In the genomic region with DNA sequence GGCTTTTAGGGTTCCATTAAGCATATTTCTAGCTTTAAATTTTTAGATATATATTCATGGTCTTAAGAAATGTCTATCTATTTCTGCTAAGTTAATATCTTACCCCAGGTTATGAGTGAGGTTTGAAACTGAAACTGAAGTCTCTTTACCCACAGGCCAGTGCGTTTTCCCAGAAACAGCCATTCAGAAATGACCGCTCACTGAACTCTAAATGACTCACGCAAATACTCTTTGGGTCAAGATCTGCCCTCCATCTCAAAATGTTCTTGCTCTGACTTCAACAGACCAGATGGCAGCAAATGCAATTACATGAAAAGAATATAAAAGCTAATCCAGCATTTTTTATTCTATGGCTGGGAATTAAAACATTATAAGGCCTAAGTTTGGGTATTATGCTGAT, we compare ENCODE assay signal across 15 cellular contexts.
DNase-seq lines count a peak whose midpoint lies in the region; ATAC-seq and TF ChIP-seq lines count a peak whose summit lies in the region.
"Had no signal": no experiment of that assay in that cellular context is flagged by ENCODE, and none has a peak within 500 bp of the region (broad histone marks: within the 10 kb centered on the region; RNA-seq: fewer than 3 reads in every experiment).

No MANE protein-coding gene starts in this region.

- no peak overlapping the region for H3K9ac ChIP-seq in adipocyte (ENCODE audit: low read length)

- DNase-seq in EL: peak; percentile 23
- peak; percentile 12 for DNase-seq in adipocyte (ENCODE audit: low read depth)
- peak; percentile 70 for DNase-seq in kidney tubule cell (ENCODE audit: low spot score)
- DNase-seq in ovary: no peak
- no peak for DNase-seq in NCI-H1694 (lab: John Stamatoyannopoulos, UW)
- no peak for DNase-seq in hippocampal formation (lab: John Stamatoyannopoulos, UW)
- DNase-seq: activated B cell treated with CpG ODN at 0.5 μM for 24 hours; activated CD8-positive, alpha-beta memory T cell treated with anti-CD3 and anti-CD28 coated beads, Interleukin-2, amount 50 U/mL, for 4 hours; activated naive CD8-positive, alpha-beta T cell treated with anti-CD3 and anti-CD28 coated beads, Interleukin-2, amount 10 ng/mL, durations not matched to agents 7 days and 5 days; foreskin fibroblast; NCI-H2171; stimulated activated naive CD8-positive, alpha-beta T cell treated with anti-CD3 and anti-CD28 coated beads, Interleukin-15, Interleukin-2, amounts not matched to agents 100 U/mL and 50 U/mL, for 24 hours had no signal

- H3K4me1 ChIP-seq in adipocyte (ENCODE audit: control insufficient read depth, insufficient read depth, low read length): no peaks in the 10 kb centered on the region
- peaks cover 3% of the 10 kb centered on the region for H3K4me1 ChIP-seq in ovary (ENCODE audit: insufficient read depth)

- H3K4me3 ChIP-seq in adipocyte (ENCODE audit: low read length) (no peak overlapping the region), ovary (no peak overlapping the region)
- H3K4me3 ChIP-seq: right atrium auricular region had no signal

- H3K9me3 ChIP-seq in adipocyte (ENCODE audit: control insufficient read depth, low read length) (no peaks in the 10 kb centered on the region), ovary (no peaks in the 10 kb centered on the region)
- H3K9me3 ChIP-seq: right atrium auricular region had no signal

- H3K36me3 ChIP-seq in adipocyte (ENCODE audit: control insufficient read depth, insufficient read depth, low read length, severe bottlenecking): no peaks in the 10 kb centered on the region
- H3K36me3 ChIP-seq in ovary: no peaks in the 10 kb centered on the region
- H3K36me3 ChIP-seq: right atrium auricular region had no signal

- H3K27me3 ChIP-seq in adipocyte (replicated peaks; ENCODE audit: control insufficient read depth, insufficient read depth, low read length): no peaks in the 10 kb centered on the region
- no peaks in the 10 kb centered on the region for H3K27me3 ChIP-seq in ovary
- H3K27me3 ChIP-seq: right atrium auricular region had no signal

- intact Hi-C loops in ovary (cut with DNase I): no loop called here

- 71 to 82% (median 71%) methylated on average over 3 of the region's 3 CpGs for WGBS in ovary, 3 donors

- no peak for TF ChIP-seq POLR2A in ovary (IDR thresholded peaks at IDR 0.05)

- H3K27ac ChIP-seq in ovary: no peak overlapping the region
- H3K27ac ChIP-seq: right atrium auricular region had no signal

- no peak for TF ChIP-seq EP300 in ovary (IDR thresholded peaks at IDR 0.05)

- TF ChIP-seq CTCF in ovary (IDR thresholded peaks at IDR 0.05): no peak

- ATAC-seq in HG03060 (IDR thresholded peaks at IDR 0.05; ENCODE audit: low read depth, unreplicated experiment) (peak; percentile 68), HG02938 (IDR thresholded peaks at IDR 0.05; ENCODE audit: unreplicated experiment) (no peak)
- ATAC-seq: stimulated activated naive CD8-positive, alpha-beta T cell treated with anti-CD3 and anti-CD28 coated beads, Interleukin-15, Interleukin-2, amounts not matched to agents 100 U/mL and 50 U/mL, for 24 hours had no signal

Comparison
In these comparisons a context has a peak if more than half of its experiments do, and no peak if none do; other contexts are left out.
1. DNase-seq: peak in EL (single experiment), adipocyte (single experiment) and kidney tubule cell (single experiment); none in ovary (0 of 5), NCI-H1694 (single experiment) and hippocampal formation (0 of 2).